ENCODE assay signal across 8 cellular contexts in the genomic region with DNA sequence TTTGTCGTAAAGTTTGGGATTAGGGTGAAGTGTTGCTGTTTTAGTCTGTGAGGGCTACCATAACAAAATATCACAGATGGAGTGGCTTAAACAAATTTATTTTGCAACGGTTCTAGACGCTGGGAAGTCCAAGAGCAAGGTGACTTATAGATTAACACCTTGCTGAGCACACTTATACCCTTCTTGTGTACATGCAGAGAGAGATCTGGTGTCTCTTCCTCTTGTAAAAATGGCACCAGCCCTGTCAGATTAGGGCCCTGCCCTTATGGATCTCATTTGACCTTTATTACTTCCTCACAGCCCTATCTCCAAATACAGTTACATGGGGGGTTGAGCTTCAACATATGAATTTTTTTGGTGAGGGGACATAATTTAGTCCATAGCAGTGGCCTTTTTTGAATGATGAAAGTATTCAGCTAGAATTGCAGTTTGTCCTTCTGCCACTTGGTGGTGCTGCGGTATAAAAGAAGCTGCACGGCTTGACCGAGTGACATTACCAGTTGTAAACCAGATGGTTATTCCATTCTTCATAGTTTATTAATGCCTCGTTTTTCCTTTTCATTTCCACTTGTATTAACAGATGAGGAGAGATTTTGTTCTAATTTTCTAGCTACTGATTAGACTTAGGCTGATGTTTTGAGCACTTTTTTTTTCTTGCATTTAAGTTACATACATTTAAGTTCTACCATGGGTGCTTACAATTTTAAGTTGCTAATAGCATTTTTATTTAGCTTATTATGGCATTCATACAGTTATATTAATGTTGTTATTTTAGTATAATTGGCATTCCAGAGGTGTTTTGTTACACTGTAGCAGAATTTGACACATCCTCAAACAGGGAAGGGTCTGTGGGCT. TPM values are rescaled to one million over a fixed set of nuclear protein-coding genes. Genes with fewer than 3 reads are reported as not detected.
DNase-seq lines count a peak whose midpoint lies in the region; ATAC-seq, FAIRE-seq and TF ChIP-seq lines count a peak whose summit lies in the region.

No MANE protein-coding gene starts in this region.

- H3K4me1 Mint-ChIP-seq in central memory CD8-positive, alpha-beta T cell: peaks cover 37% of the 10 kb centered on the region

- FAIRE-seq in GM12891 (lab: Jason Lieb, UNC): peak; percentile 83

- H3K9me3 Mint-ChIP-seq in central memory CD8-positive, alpha-beta T cell: no peaks in the 10 kb centered on the region

- no peak for TF ChIP-seq POLR2A in GM12891 (IDR thresholded peaks at IDR 0.05; ENCODE audit: low read depth, low read length)

- peak; percentile 90 for TF ChIP-seq CTCF in 22Rv1 (IDR thresholded peaks at IDR 0.05)

- H3K4me3 Mint-ChIP-seq in central memory CD8-positive, alpha-beta T cell: no peak overlapping the region

- H3K27ac Mint-ChIP-seq in central memory CD8-positive, alpha-beta T cell (ENCODE audit: low read depth): no peak overlapping the region

- no peaks in the 10 kb centered on the region for H3K27me3 Mint-ChIP-seq in central memory CD8-positive, alpha-beta T cell

- H3K36me3 Mint-ChIP-seq in central memory CD8-positive, alpha-beta T cell (ENCODE audit: insufficient read depth): peaks cover 44% of the 10 kb centered on the region

- peak; percentile 74 for ATAC-seq in HG02840 (IDR thresholded peaks at IDR 0.05; ENCODE audit: low FRiP score, unreplicated experiment)
- ATAC-seq in activated CD4-positive, CD25-positive, alpha-beta regulatory T cell treated with anti-CD3 and anti-CD28 coated beads, Interleukin-2, amount 50 U/mL, for 24 hours: peak; percentile 32 to 66
- ATAC-seq in central memory CD8-positive, alpha-beta T cell (replicated peaks; ENCODE audit: extremely low read depth, poor library complexity, severe bottlenecking): peak; percentile 65

- H3K27ac ChIP-seq in 22Rv1: no peak overlapping the region

- DNase-seq in GM12891 (ENCODE audit: insufficient read length, low spot score) (no peak), NCI-H1930 (lab: John Stamatoyannopoulos, UW) (peak; percentile 4 to 27), kidney tubule cell (ENCODE audit: low spot score) (peak; percentile 68)
- peak; percentile 63 to 77 for DNase-seq in central memory CD8-positive, alpha-beta T cell (ENCODE audit: low spot score in 2 of 2)
- peak; percentile 80 for DNase-seq in stimulated activated CD4-positive, alpha-beta T cell treated with anti-CD3 and anti-CD28 coated beads, Interleukin-4, amount 100 ng/mL, for 24 hours

TF ChIP-seq in GM12891, 5 proteins besides CTCF, POLR2A, EP300 and RAD21:
- TF ChIP-seq TAF1 (IDR thresholded peaks at IDR 0.05; ENCODE audit: low read depth, low read length) (no peak), POLR2AphosphoS5 (IDR thresholded peaks at IDR 0.05; ENCODE audit: low read depth, low read length) (no peak), POU2F2 (IDR thresholded peaks at IDR 0.05; ENCODE audit: low read depth, low read length) (no peak), PAX5 (IDR thresholded peaks at IDR 0.05; ENCODE audit: insufficient read depth, low read length, severe bottlenecking) (no peak), SPI1 (IDR thresholded peaks at IDR 0.05; ENCODE audit: low read depth, low read length) (no peak)

RNA-seq across cellular contexts. Expression of gene DCP2, which starts 19.4 kb away (rescaled TPM):
- 17.0 TPM for polyA plus RNA-seq in GM12891 (2012; ENCODE audit: low read depth, missing spikeins)
